In the genomic region with DNA sequence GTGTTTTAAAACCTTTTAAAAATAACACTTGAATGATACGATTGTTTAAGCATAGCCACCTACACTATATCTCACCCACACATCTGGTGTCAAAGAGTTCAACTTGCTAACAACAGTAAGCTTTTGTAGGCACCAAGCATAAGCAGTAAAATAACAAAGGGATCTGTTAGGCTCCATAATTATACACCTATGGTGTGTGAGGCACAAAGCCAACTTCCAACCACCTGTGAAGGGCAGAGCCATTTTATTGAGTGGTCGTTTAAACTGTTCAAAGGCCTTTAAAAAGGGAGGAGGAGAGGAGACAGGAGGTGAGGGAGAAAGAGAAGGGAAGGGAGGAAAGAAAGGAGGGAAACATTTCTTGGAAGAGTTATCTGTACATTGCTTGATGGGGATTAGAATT, we compare ENCODE assay signal across 12 cellular contexts. TPM values are rescaled to one million over a fixed set of nuclear protein-coding genes. Genes with fewer than 3 reads are reported as not detected.
DNase-seq lines count a peak whose midpoint lies in the region; TF ChIP-seq lines count a peak whose summit lies in the region.
"Had no signal": no experiment of that assay in that cellular context is flagged by ENCODE, and none has a peak within 500 bp of the region (broad histone marks: within the 10 kb centered on the region; RNA-seq: fewer than 3 reads in every experiment).

No MANE protein-coding gene starts in this region.

- no peak overlapping the region for H3K4me3 ChIP-seq in spleen
- no peak overlapping the region for H3K4me3 ChIP-seq in mesenchymal stem cell (ENCODE audit: insufficient read depth in 1 of 2, low read depth in 1 of 2, low read length in 2 of 2)
- no peak overlapping the region for H3K4me3 ChIP-seq in WERI-Rb-1 (ENCODE audit: low read depth, low read length)

- H3K27ac Mint-ChIP-seq in MCF 10A (ENCODE audit: low read depth, unreplicated experiment), result peak overlapping the region; percentile 10
- H3K27ac Mint-ChIP-seq: type B pancreatic cell, WTC11 had no signal

- no peak overlapping the region for H2BK12ac ChIP-seq in mesenchymal stem cell (ENCODE audit: low read length in 2 of 2)

- H3K27ac ChIP-seq in spleen, result peak overlapping the region in 6 of 8 donors; percentile 9 to 68 (median 24)
- no peak overlapping the region for H3K27ac ChIP-seq in mesenchymal stem cell (ENCODE audit: low read length, poor library complexity, severe bottlenecking)
- H3K27ac ChIP-seq in WERI-Rb-1, result no peak overlapping the region

- H3K18ac ChIP-seq in mesenchymal stem cell (ENCODE audit: low read depth in 1 of 2, low read length in 2 of 2), result no peak overlapping the region

- DNase-seq in DMS79 treated with DMSO at 0.1 percent for 48 hours (lab: John Stamatoyannopoulos, UW) (peak; percentile 53), DMS79 (lab: John Stamatoyannopoulos, UW) (no peak), NCI-H2029 treated with DMSO at 0.1 percent for 48 hours (lab: John Stamatoyannopoulos, UW) (peak; percentile 77), MCF 10A (ENCODE audit: unreplicated experiment) (no peak), spleen (no peak), SHP77 (lab: John Stamatoyannopoulos, UW) (no peak), mesenchymal stem cell (no peak), WERI-Rb-1 (no peak)
- DNase-seq: 8988T, Karpas-422 had no signal

- H3K4me1 Mint-ChIP-seq in MCF 10A (ENCODE audit: insufficient read depth, unreplicated experiment), result peaks cover 9% of the 10 kb centered on the region

- CTCF ChIA-PET in MCF 10A (lab: Yijun Ruan, JAX), result interaction anchor here (0.5 to 2.6 kb wide), 2 partner anchors 10 to 124 kb away, joined by 3 to 17 read pairs; no protein-coding TSS in a partner anchor

- no peak overlapping the region for H2AK5ac ChIP-seq in mesenchymal stem cell (ENCODE audit: low read length, severe bottlenecking)

- TF ChIP-seq CTCF in MCF 10A (IDR thresholded peaks at IDR 0.05; ENCODE audit: unreplicated experiment), result no peak
- TF ChIP-seq CTCF in spleen (IDR thresholded peaks at IDR 0.05 in 8 of 11, conservative IDR thresholded peaks at IDR 0.05 in 3 of 11), result no peak
- no peak for TF ChIP-seq CTCF in WERI-Rb-1 (IDR thresholded peaks at IDR 0.05; ENCODE audit: low read depth, low read length)

- no peaks in the 10 kb centered on the region for H3K9me3 Mint-ChIP-seq in MCF 10A (ENCODE audit: unreplicated experiment)
- H3K9me3 Mint-ChIP-seq: type B pancreatic cell, WTC11 had no signal

- no peak overlapping the region for H3K23ac ChIP-seq in mesenchymal stem cell (ENCODE audit: low read length in 2 of 2)

- H3K36me3 ChIP-seq in spleen (peaks cover 0 to 91% (median 31%) of the 10 kb centered on the region in 6 donors), mesenchymal stem cell (ENCODE audit: control insufficient read depth in 1 of 2, insufficient read depth in 2 of 2, low read depth in 1 of 2, low read length in 2 of 2) (peaks cover 2 to 10% of the 10 kb centered on the region in 2 experiments), WERI-Rb-1 (0 out of 2 replicates have a peak, but pooled peaks cover 3% of the 10 kb centered on the region)

- no peak overlapping the region for H4K8ac ChIP-seq in mesenchymal stem cell (ENCODE audit: low read length)

- H3K27me3 ChIP-seq in spleen (replicated peaks in 1 of 7) (no peaks in the 10 kb centered on the region), mesenchymal stem cell (ENCODE audit: control insufficient read depth in 1 of 2, insufficient read depth in 1 of 2, low read length in 2 of 2) (no peaks in the 10 kb centered on the region), WERI-Rb-1 (ENCODE audit: insufficient read depth, low read depth, severe bottlenecking) (no peaks in the 10 kb centered on the region)

- no peak overlapping the region for H3K14ac ChIP-seq in mesenchymal stem cell (ENCODE audit: low read length in 2 of 2)

- H3K4me1 ChIP-seq in spleen (peaks cover 2 to 40% (median 18%) of the 10 kb centered on the region in 6 donors), mesenchymal stem cell (ENCODE audit: control insufficient read depth, insufficient read depth, low read depth, low read length) (no peaks in the 10 kb centered on the region)

- no peak overlapping the region for H3K4ac ChIP-seq in mesenchymal stem cell (ENCODE audit: low read depth in 1 of 2, low read length in 2 of 2)

- POLR2A ChIA-PET in MCF 10A (lab: Yijun Ruan, JAX), result interaction anchor here (0.6 to 1.6 kb wide), 2 partner anchors 51 to 123 kb away, joined by 3 read pairs; no protein-coding TSS in a partner anchor

- intact Hi-C loops in MCF 10A (cut with micrococcal nuclease), result no loop called here
- intact Hi-C loops in spleen (cut with DNase I; ENCODE audit: low total_unique reads), result no loop called here

- H2BK5ac ChIP-seq in mesenchymal stem cell (ENCODE audit: low read depth, low read length, poor library complexity, severe bottlenecking), result no peak overlapping the region

- H3K27me3 Mint-ChIP-seq in MCF 10A (ENCODE audit: insufficient read depth, unreplicated experiment), result no peaks in the 10 kb centered on the region
- H3K27me3 Mint-ChIP-seq: type B pancreatic cell had no signal

- H3K4me3 Mint-ChIP-seq in MCF 10A (ENCODE audit: unreplicated experiment), result no peak overlapping the region
- H3K4me3 Mint-ChIP-seq: type B pancreatic cell, WTC11 had no signal

- no peak overlapping the region for H3K4me2 ChIP-seq in mesenchymal stem cell (ENCODE audit: low read length, poor library complexity, severe bottlenecking)

- no peak for TF ChIP-seq POLR2A in spleen (IDR thresholded peaks at IDR 0.05)

- no peaks in the 10 kb centered on the region for H3K9me3 ChIP-seq in spleen
- H3K9me3 ChIP-seq in mesenchymal stem cell (ENCODE audit: control insufficient read depth, low read length), result no peaks in the 10 kb centered on the region
- H3K9me3 ChIP-seq in WERI-Rb-1 (ENCODE audit: severe bottlenecking), result no peaks in the 10 kb centered on the region

- no peaks in the 10 kb centered on the region for H3K79me1 ChIP-seq in mesenchymal stem cell (replicated peaks; ENCODE audit: low read length, poor library complexity, severe bottlenecking)

- 50 to 69% (median 57%) methylated on average over 2 of the region's 2 CpGs for WGBS in spleen, 5 donors
- WGBS in mesenchymal stem cell, result 88% methylated on average over 2 of the region's 2 CpGs

- H3K36me3 Mint-ChIP-seq in MCF 10A (ENCODE audit: insufficient read depth, unreplicated experiment), result peaks cover 32% of the 10 kb centered on the region
- H3K36me3 Mint-ChIP-seq: WTC11 had no signal

- H3K9ac ChIP-seq in mesenchymal stem cell (ENCODE audit: low read length), result no peak overlapping the region

- no peak overlapping the region for H4K91ac ChIP-seq in mesenchymal stem cell (ENCODE audit: low read length)

- BruUV-seq in MCF 10A (replicated peaks; lab: Mats Ljungman, UMichigan), result no TSS peak

- no peak overlapping the region for H2BK120ac ChIP-seq in mesenchymal stem cell (ENCODE audit: low read depth, low read length)

- H2BK15ac ChIP-seq in mesenchymal stem cell (ENCODE audit: low read depth, poor library complexity, severe bottlenecking), result no peak overlapping the region

- no peak overlapping the region for H2AFZ ChIP-seq in mesenchymal stem cell (ENCODE audit: low read depth, low read length)

RNA-seq across cellular contexts. Expression of a gene that starts 27.9 kb away (rescaled TPM):
- total RNA-seq in MCF 10A (2022) (34.2 and 46.0 TPM in 2 replicates), spleen (10 to 100 TPM in 6 of 7 donors, 1 to 10 TPM in 1; 7.7 to 19.2 (median 12.8) TPM)
- 1 to 10 TPM in 2 of 3 donors, under 1 TPM in 1; 0.89 to 1.8 (median 1.4) TPM for polyA plus RNA-seq in spleen
- polyA plus RNA-seq in mesenchymal stem cell (2013, experiment 1 of 2), result 1.2 TPM
- 1.1 TPM for polyA plus RNA-seq in mesenchymal stem cell (2013, experiment 2 of 2)

Comparison
In these comparisons a context has a peak if more than half of its experiments do, and no peak if none do; other contexts are left out.
1. DNase-seq: peak in DMS79 treated with DMSO at 0.1 percent for 48 hours (single experiment) and NCI-H2029 treated with DMSO at 0.1 percent for 48 hours (single experiment); none in DMS79 (single experiment), MCF 10A (single experiment), spleen (single experiment), SHP77 (0 of 2), mesenchymal stem cell (single experiment) and WERI-Rb-1 (single experiment).
2. H3K27ac ChIP-seq: peak in spleen (6 of 8); none in mesenchymal stem cell (single experiment) and WERI-Rb-1 (single experiment).